11 cellular contexts compared by ENCODE assay signal in genomic region chr1:6241887-6242740, GRCh38. TPM values are rescaled to one million over a fixed set of nuclear protein-coding genes. Genes with fewer than 3 reads are reported as not detected.
DNase-seq lines count a peak whose midpoint lies in the region; ATAC-seq, FAIRE-seq and TF ChIP-seq lines count a peak whose summit lies in the region.
"Had no signal": no experiment of that assay in that cellular context is flagged by ENCODE, and none has a peak within 500 bp of the region (broad histone marks: within the 10 kb centered on the region; RNA-seq: fewer than 3 reads in every experiment).

No MANE protein-coding gene starts in this region.

- 1% methylated on average over 34 to 75 of the region's 99 CpGs for whole genome bisulfite sequencing in mesodermal cell (ENCODE audit: insufficient coverage in 2 of 2), 2 experiments

- no peaks in the 10 kb centered on the region for H3K36me3 ChIP-seq in HCT116 (ENCODE audit: control insufficient read depth in 1 of 2, insufficient read depth in 2 of 2, low read length in 2 of 2)
- H3K36me3 ChIP-seq in astrocyte (ENCODE audit: insufficient read depth, low read length) = no peaks in the 10 kb centered on the region
- no peaks in the 10 kb centered on the region for H3K36me3 ChIP-seq in mesodermal cell (ENCODE audit: control insufficient read depth, insufficient read depth, low read length)
- H3K36me3 ChIP-seq: ovary had no signal

- TF ChIP-seq RAD21 in HCT116 (IDR thresholded peaks at IDR 0.05; ENCODE audit: low read depth) = no peak

- TF ChIP-seq CTCF in HCT116 (IDR thresholded peaks at IDR 0.05 in 2 of 3, conservative IDR thresholded peaks at IDR 0.05 in 1 of 3; ENCODE audit: borderline replicate concordance in 1 of 3, insufficient read depth in 1 of 3, low read depth in 2 of 3, low read length in 2 of 3) = no peak
- TF ChIP-seq CTCF in astrocyte (IDR thresholded peaks at IDR 0.05; ENCODE audit: insufficient read depth, low read depth, low read length) = no peak

- H3K27me3 Mint-ChIP-seq in astrocyte (ENCODE audit: low read depth, unreplicated experiment) = peaks cover 47% of the 10 kb centered on the region

- no peak for DNase-seq in HCT116 (ENCODE audit: low read depth, low spot score)
- DNase-seq in astrocyte (ENCODE audit: low read depth) = no peak
- no peak for DNase-seq in DMS153 (lab: John Stamatoyannopoulos, UW)
- DNase-seq in activated naive CD4-positive, alpha-beta T cell treated with anti-CD3 and anti-CD28 coated beads, Interleukin-2, amount 50 U/mL, for 72 hours (ENCODE audit: low spot score in 2 of 2) = no peak
- no peak for DNase-seq in central memory CD4-positive, alpha-beta T cell
- DNase-seq: activated CD4-positive, alpha-beta T cell treated with anti-CD3 and anti-CD28 coated beads, Interleukin-2, amount 50 U/mL, for 4 hours; GF-D8 had no signal

- no peak overlapping the region for H3K27ac ChIP-seq in HCT116 (ENCODE audit: low read depth, low read length)
- no peak overlapping the region for H3K27ac ChIP-seq in astrocyte (ENCODE audit: low read depth, low read length)
- H3K27ac ChIP-seq in mesodermal cell (ENCODE audit: low read depth, low read length, severe bottlenecking) = no peak overlapping the region
- H3K27ac ChIP-seq: ovary had no signal

- intact Hi-C loops in HCT116 (cut with micrococcal nuclease) = no loop called here

- no peak for TF ChIP-seq POLR2A in HCT116 (IDR thresholded peaks at IDR 0.05; ENCODE audit: borderline replicate concordance, extremely low read depth, insufficient read depth, insufficient read length)

- H3K9me3 ChIP-seq in HCT116 (ENCODE audit: control insufficient read depth in 1 of 2, insufficient read depth in 1 of 2, low read depth in 1 of 2, low read length in 2 of 2) (no peaks in the 10 kb centered on the region), astrocyte (ENCODE audit: insufficient read depth, low read depth, low read length) (no peaks in the 10 kb centered on the region), mesodermal cell (ENCODE audit: control insufficient read depth, low read length) (no peaks in the 10 kb centered on the region)
- H3K9me3 ChIP-seq: ovary had no signal

- H3K4me1 Mint-ChIP-seq in astrocyte (ENCODE audit: low read depth, unreplicated experiment) = no peaks in the 10 kb centered on the region

- CTCF ChIA-PET in HCT116 (lab: Charles Lee) = interaction anchor here (0.9 to 2.0 kb wide), 3 partner anchors 37 to 181 kb away, joined by 4 to 11 read pairs (median 4); no protein-coding TSS in a partner anchor

- H3K4me1 ChIP-seq in HCT116 (ENCODE audit: control insufficient read depth in 1 of 2, insufficient read depth in 2 of 2, low read length in 2 of 2) (peaks cover 18 to 48% of the 10 kb centered on the region in 2 experiments; a peak in 3 of 4 replicates), astrocyte (ENCODE audit: insufficient read depth, low read length) (peaks cover 4% of the 10 kb centered on the region), mesodermal cell (ENCODE audit: control insufficient read depth, insufficient read depth, low read length, poor library complexity, severe bottlenecking) (no peaks in the 10 kb centered on the region)

- H3K79me2 ChIP-seq in HCT116 (ENCODE audit: insufficient read depth, low read length) (no peaks in the 10 kb centered on the region), astrocyte (ENCODE audit: insufficient read depth, low read length) (no peaks in the 10 kb centered on the region)

- no peaks in the 10 kb centered on the region for H4K20me1 ChIP-seq in HCT116 (ENCODE audit: insufficient read depth)
- H4K20me1 ChIP-seq in astrocyte (ENCODE audit: insufficient read depth, low read length) = peaks cover 11% of the 10 kb centered on the region

- H2AFZ ChIP-seq in HCT116 (ENCODE audit: low read depth, low read length, poor library complexity, severe bottlenecking) (peak overlapping the region; percentile 22), astrocyte (ENCODE audit: low read depth, low read length) (no peak overlapping the region)

- H3K9ac ChIP-seq in HCT116 (ENCODE audit: low read length) (peak overlapping the region; percentile 35; the same call in 1 of the 2 replicates), astrocyte (ENCODE audit: low read length) (no peak overlapping the region)

- peak overlapping the region; percentile 20 to 47; a peak in 3 of 4 replicates for H3K4me3 ChIP-seq in HCT116 (replicated peaks in 1 of 2; ENCODE audit: low read depth in 1 of 2, low read length in 2 of 2)
- H3K4me3 ChIP-seq in astrocyte (ENCODE audit: insufficient read depth, low read depth, low read length) = no peak overlapping the region
- H3K4me3 ChIP-seq in mesodermal cell (ENCODE audit: extremely low read depth, insufficient read depth, low read length, poor library complexity, severe bottlenecking) = peak overlapping the region; percentile 8
- H3K4me3 ChIP-seq: ovary had no signal

- no peak overlapping the region for H3K4me3 Mint-ChIP-seq in astrocyte (ENCODE audit: unreplicated experiment)

- no peaks in the 10 kb centered on the region for H3K9me3 Mint-ChIP-seq in astrocyte (ENCODE audit: unreplicated experiment)
- no peaks in the 10 kb centered on the region for H3K9me3 Mint-ChIP-seq in activated naive CD4-positive, alpha-beta T cell treated with anti-CD3 and anti-CD28 coated beads, Interleukin-2, amount 50 U/mL, for 72 hours

- no peaks in the 10 kb centered on the region for H3K36me3 Mint-ChIP-seq in astrocyte (ENCODE audit: low read depth, unreplicated experiment)
- peaks cover 6% of the 10 kb centered on the region in 2 donors for H3K36me3 Mint-ChIP-seq in activated naive CD4-positive, alpha-beta T cell treated with anti-CD3 and anti-CD28 coated beads, Interleukin-2, amount 50 U/mL, for 72 hours

- H3K27me3 ChIP-seq in HCT116 (ENCODE audit: insufficient read depth, low read length) (no peaks in the 10 kb centered on the region), astrocyte (ENCODE audit: insufficient read depth, low read length) (peaks cover 36% of the 10 kb centered on the region)

- no peak overlapping the region for H3K27ac Mint-ChIP-seq in astrocyte (ENCODE audit: unreplicated experiment)
- no peak overlapping the region for H3K27ac Mint-ChIP-seq in activated naive CD4-positive, alpha-beta T cell treated with anti-CD3 and anti-CD28 coated beads, Interleukin-2, amount 50 U/mL, for 72 hours

- BruUV-seq in HCT116 (replicated peaks; lab: Mats Ljungman, UMichigan) = no TSS peak

- peak; percentile 19 for ATAC-seq in HCT116
- no peak for ATAC-seq in activated naive CD4-positive, alpha-beta T cell treated with anti-CD3 and anti-CD28 coated beads, Interleukin-2, amount 50 U/mL, for 72 hours

- no peak for FAIRE-seq in astrocyte (lab: Jason Lieb, UNC)

- H3K9me2 ChIP-seq in HCT116 (ENCODE audit: insufficient read depth) = no peaks in the 10 kb centered on the region

- H3K4me2 ChIP-seq in HCT116 (ENCODE audit: low read length) (peak overlapping the region; percentile 71), astrocyte (ENCODE audit: low read length) (peak overlapping the region; percentile 52)

- RAD21 ChIA-PET in HCT116 (lab: Charles Lee; ENCODE audit: low non-redundant PET in 1 of 2, low total read pairs in 2 of 2, uncharacterized antibody in 2 of 2, unreplicated experiment in 2 of 2) = no interaction called here

- POLR2A ChIA-PET in HCT116 (lab: Charles Lee) = no interaction called here

TF ChIP-seq in HCT116, 20 proteins besides CTCF, POLR2A, EP300 and RAD21 (continues in another document):
- TF ChIP-seq EZH2 (IDR thresholded peaks at IDR 0.05) (no peak), SIN3A (IDR thresholded peaks at IDR 0.05; ENCODE audit: low read depth) (no peak), YY1 (IDR thresholded peaks at IDR 0.05; ENCODE audit: extremely low read depth, insufficient replicate concordance, low read depth, low read length) (no peak), EZH2phosphoT487 (IDR thresholded peaks at IDR 0.05; ENCODE audit: borderline replicate concordance) (no peak), FOSL1 (IDR thresholded peaks at IDR 0.05; ENCODE audit: low read depth) (no peak), CBX3 (IDR thresholded peaks at IDR 0.05; ENCODE audit: low read depth) (no peak)

RNA-seq across cellular contexts. Expression of gene HES3, which starts 1.9 kb away (rescaled TPM):
- not detected for total RNA-seq in HCT116 (2021; ENCODE audit: unreplicated experiment)
- polyA plus RNA-seq in HCT116 (2012) = not detected in 2 replicates
- total RNA-seq in astrocyte = not detected in 2 replicates
- polyA plus RNA-seq in mesodermal cell (2013, experiment 1 of 2) = not detected
- not detected for polyA plus RNA-seq in mesodermal cell (2013, experiment 2 of 2)
- total RNA-seq in activated naive CD4-positive, alpha-beta T cell treated with anti-CD3 and anti-CD28 coated beads, Interleukin-2, amount 50 U/mL, for 72 hours = not detected
- total RNA-seq: LHCN-M2, ovary, RPMI7951 had no signal
- polyA plus RNA-seq: ovary had no signal

RNA-seq across cellular contexts. Expression of gene ICMT, which starts 6.3 kb away (rescaled TPM):
- total RNA-seq in HCT116 (2021; ENCODE audit: unreplicated experiment) (70.9 TPM), astrocyte (58.1 and 59.5 TPM in 2 replicates)
- polyA plus RNA-seq in HCT116 (2012) = 33.0 and 41.7 TPM in 2 replicates
- 58.3 TPM for polyA plus RNA-seq in mesodermal cell (2013, experiment 1 of 2)
- polyA plus RNA-seq in mesodermal cell (2013, experiment 2 of 2) = 55.5 TPM
- total RNA-seq in activated naive CD4-positive, alpha-beta T cell treated with anti-CD3 and anti-CD28 coated beads, Interleukin-2, amount 50 U/mL, for 72 hours = 10 to 100 TPM; 31.6 to 34.1 TPM

RNA-seq across cellular contexts. Expression of gene GPR153, which starts 18.8 kb away (rescaled TPM):
- total RNA-seq in HCT116 (2021; ENCODE audit: unreplicated experiment) (6.1 TPM), astrocyte (3.0 and 3.7 TPM in 2 replicates)
- polyA plus RNA-seq in HCT116 (2012) = 3.6 and 3.9 TPM in 2 replicates
- polyA plus RNA-seq in mesodermal cell (2013, experiment 1 of 2) = 7.4 TPM
- 5.2 TPM for polyA plus RNA-seq in mesodermal cell (2013, experiment 2 of 2)
- total RNA-seq in activated naive CD4-positive, alpha-beta T cell treated with anti-CD3 and anti-CD28 coated beads, Interleukin-2, amount 50 U/mL, for 72 hours = under 1 TPM; 0.31 to 0.73 TPM

RNA-seq across cellular contexts. Expression of gene RNF207, which starts 36.2 kb away (rescaled TPM):
- total RNA-seq in HCT116 (2021; ENCODE audit: unreplicated experiment) (61.2 TPM), astrocyte (4.7 and 7.4 TPM in 2 replicates)
- polyA plus RNA-seq in HCT116 (2012) = 28.4 and 32.1 TPM in 2 replicates
- polyA plus RNA-seq in mesodermal cell (2013, experiment 1 of 2) = 2.5 TPM
- polyA plus RNA-seq in mesodermal cell (2013, experiment 2 of 2) = 3.8 TPM
- total RNA-seq in activated naive CD4-positive, alpha-beta T cell treated with anti-CD3 and anti-CD28 coated beads, Interleukin-2, amount 50 U/mL, for 72 hours = 10 to 100 TPM in 1 of 2 donors, 1 to 10 TPM in 1; 1.5 to 20.6 TPM

RNA-seq across cellular contexts. Expression of gene RPL22, which starts 42.7 kb away (rescaled TPM):
- total RNA-seq in HCT116 (2021; ENCODE audit: unreplicated experiment) (456 TPM), astrocyte (237 and 283 TPM in 2 replicates)
- polyA plus RNA-seq in HCT116 (2012) = 563 and 639 TPM in 2 replicates
- polyA plus RNA-seq in mesodermal cell (2013, experiment 1 of 2) = 366 TPM
- 378 TPM for polyA plus RNA-seq in mesodermal cell (2013, experiment 2 of 2)
- total RNA-seq in activated naive CD4-positive, alpha-beta T cell treated with anti-CD3 and anti-CD28 coated beads, Interleukin-2, amount 50 U/mL, for 72 hours = 100 to 1,000 TPM; 514 to 595 TPM
